ENCODE assay signal across 17 cellular contexts in genomic region chr13:46698910-46699460, GRCh38.
DNase-seq lines count a peak whose midpoint lies in the region; ATAC-seq and TF ChIP-seq lines count a peak whose summit lies in the region.
"Had no signal": no experiment of that assay in that cellular context is flagged by ENCODE, and none has a peak within 500 bp of the region (broad histone marks: within the 10 kb centered on the region; RNA-seq: fewer than 3 reads in every experiment).

No MANE protein-coding gene starts in this region.

- no peak overlapping the region for H3K18ac ChIP-seq in IMR-90 (ENCODE audit: low read depth, low read length)

- H3K9ac ChIP-seq in IMR-90 (ENCODE audit: low read depth, low read length) (no peak overlapping the region), MM.1S (ENCODE audit: low read length) (no peak overlapping the region)

- H3K4me2 ChIP-seq in IMR-90 (ENCODE audit: low read depth, low read length) (no peak overlapping the region), MM.1S (ENCODE audit: low read depth, low read length) (no peak overlapping the region)

- no peak overlapping the region; the same call in 1 of the 2 replicates for H3K23ac ChIP-seq in IMR-90 (ENCODE audit: low read depth, low read length)

- H2BK20ac ChIP-seq in IMR-90 (ENCODE audit: low read depth, low read length) = no peak overlapping the region

- TF ChIP-seq RAD21 in IMR-90 (IDR thresholded peaks at IDR 0.05; ENCODE audit: low read length) = no peak

- no peak overlapping the region for H3K27ac ChIP-seq in IMR-90 (ENCODE audit: insufficient read depth, low read length)
- no peak overlapping the region for H3K27ac ChIP-seq in right cardiac atrium (ENCODE audit: low read length)
- H3K27ac ChIP-seq in spleen = peak overlapping the region in 2 of 8 donors; percentile 17 to 25
- H3K27ac ChIP-seq in MM.1S (ENCODE audit: low read length) = no peak overlapping the region
- H3K27ac ChIP-seq: psoas muscle had no signal

- dilution Hi-C loops in IMR-90 (cut with HindIII; ENCODE audit: low sequenced_read_pairs, unreplicated experiment) = no loop called here

- TF ChIP-seq CTCF in IMR-90 (conservative IDR thresholded peaks at IDR 0.05; ENCODE audit: low read depth, low read length) (no peak), spleen (IDR thresholded peaks at IDR 0.05 in 8 of 11, conservative IDR thresholded peaks at IDR 0.05 in 3 of 11) (no peak), MM.1S (IDR thresholded peaks at IDR 0.05; ENCODE audit: low read length) (no peak)

- H3K36me3 ChIP-seq in IMR-90 (ENCODE audit: control insufficient read depth, insufficient read depth, low read length) = peaks cover 24% of the 10 kb centered on the region
- peaks cover 0 to 94% (median 54%) of the 10 kb centered on the region in 6 donors for H3K36me3 ChIP-seq in spleen
- H3K36me3 ChIP-seq in MM.1S (replicated peaks; ENCODE audit: insufficient read depth, low read length) = no peaks in the 10 kb centered on the region

- no peak overlapping the region; the same call in 1 of the 2 replicates for H2AK5ac ChIP-seq in IMR-90 (ENCODE audit: low read depth, low read length)

- POLR2A ChIA-PET in IMR-90 (lab: Charles Lee; ENCODE audit: unreplicated experiment) = no interaction called here

- 0% methylated on average over 1 of the region's 6 CpGs; no CpG with 5 or more reads in 1 of the 2 experiments for WGBS in IMR-90 (ENCODE audit: extremely low coverage in 2 of 2, insufficient read length in 1 of 2), 2 experiments
- 35% methylated on average over 6 of the region's 6 CpGs for WGBS in right cardiac atrium
- 66 to 88% (median 80%) methylated on average over 6 of the region's 6 CpGs for WGBS in spleen, 5 donors

- no peak overlapping the region for H2BK5ac ChIP-seq in IMR-90 (ENCODE audit: low read depth, low read length, poor library complexity, severe bottlenecking)

- no peaks in the 10 kb centered on the region for H3K79me2 ChIP-seq in MM.1S (ENCODE audit: low read length)

- no peak overlapping the region for H2BK120ac ChIP-seq in IMR-90 (ENCODE audit: low read depth, low read length)

- H3K56ac ChIP-seq in IMR-90 (ENCODE audit: extremely low read depth, insufficient read depth, low read length) = no peak overlapping the region

- H4K20me1 ChIP-seq in IMR-90 (ENCODE audit: insufficient read depth, low read length) (no peaks in the 10 kb centered on the region), MM.1S (ENCODE audit: insufficient read depth, low read length) (no peaks in the 10 kb centered on the region)

- H4K5ac ChIP-seq in IMR-90 (ENCODE audit: low read depth, low read length) = no peak overlapping the region

- H2AFZ ChIP-seq in IMR-90 (replicated peaks; ENCODE audit: low read length, poor library complexity) (no peak overlapping the region), MM.1S (ENCODE audit: low read length) (no peak overlapping the region)

- H3K4me1 ChIP-seq in IMR-90 (ENCODE audit: control insufficient read depth, insufficient read depth, low read length) = peaks cover 4% of the 10 kb centered on the region; the same call in 1 of the 2 replicates
- H3K4me1 ChIP-seq in right cardiac atrium (ENCODE audit: control insufficient read depth, insufficient read depth, low read length) = peaks cover 8% of the 10 kb centered on the region
- peaks cover 0 to 14% (median 4%) of the 10 kb centered on the region in 6 donors for H3K4me1 ChIP-seq in spleen
- no peaks in the 10 kb centered on the region for H3K4me1 ChIP-seq in MM.1S (ENCODE audit: low read length)
- H3K4me1 ChIP-seq: psoas muscle had no signal

- no TSS peak for BruUV-seq in IMR-90 (replicated peaks; lab: Mats Ljungman, UMichigan)

- peaks cover 7% of the 10 kb centered on the region for H3K9me1 ChIP-seq in IMR-90 (ENCODE audit: insufficient read depth, low read length)

- ATAC-seq in IMR-90 (ENCODE audit: low read depth) (peak; percentile 74), right cardiac atrium (peak; percentile 48 to 62), HG03108 (IDR thresholded peaks at IDR 0.05; ENCODE audit: unreplicated experiment) (no peak)
- ATAC-seq: HCT116; left lung; naive thymus-derived CD8-positive, alpha-beta T cell; Panc1; psoas muscle; T-cell had no signal

- H4K8ac ChIP-seq in IMR-90 (ENCODE audit: low read depth in 2 of 2, low read length in 2 of 2) = 0 out of 4 replicates have a peak overlapping the region, but pooled peaks of 1 of the 2 experiments have one; percentile 39

- no peaks in the 10 kb centered on the region for H3F3A ChIP-seq in MM.1S (ENCODE audit: insufficient read depth, low read length)

- intact Hi-C loops in IMR-90 (cut with micrococcal nuclease) = no loop called here
- intact Hi-C loops in right cardiac atrium (cut with DNase I) = loop anchor here in 1 of 4 donors (5.0 kb wide), 1 partner anchor 147 kb away; the partner anchor contains the start of gene LRCH1
- intact Hi-C loops in spleen (cut with DNase I; ENCODE audit: low total_unique reads) = no loop called here

- H2BK15ac ChIP-seq in IMR-90 (ENCODE audit: low read depth, low read length) = no peak overlapping the region

- no peak overlapping the region for H2AK9ac ChIP-seq in IMR-90 (replicated peaks; ENCODE audit: low read depth, low read length, poor library complexity)

- H3K9me2 ChIP-seq in MM.1S (replicated peaks; ENCODE audit: insufficient read depth, low read length) = no peaks in the 10 kb centered on the region

- H3K4me3 ChIP-seq in IMR-90 (ENCODE audit: insufficient read depth, low read depth, low read length) (no peak overlapping the region), right cardiac atrium (ENCODE audit: low read length) (no peak overlapping the region), spleen (no peak overlapping the region), MM.1S (ENCODE audit: low read length) (no peak overlapping the region)
- H3K4me3 ChIP-seq: left lung, psoas muscle had no signal

- no peak overlapping the region for H4K91ac ChIP-seq in IMR-90 (ENCODE audit: insufficient read depth, low read depth, low read length)

- peak overlapping the region; percentile 14; the same call in 1 of the 2 replicates for H3K4ac ChIP-seq in IMR-90 (ENCODE audit: low read depth, low read length)

- CTCF ChIA-PET in IMR-90 (lab: Yijun Ruan, JAX) = no interaction called here

- DNase-seq in AG08396 (ENCODE audit: low spot score) (peak; percentile 5), IMR-90 (peak; percentile 69), dermis blood vessel endothelial cell (peak; percentile 80), right cardiac atrium (no peak), spleen (no peak), HuH-7.5 (ENCODE audit: low spot score) (no peak), MM.1S (no peak)
- DNase-seq: ACHN; left lung; naive thymus-derived CD8-positive, alpha-beta T cell; NCI-H146; NCI-H524 treated with DMSO at 0.1 percent for 48 hours; psoas muscle; T-cell had no signal

- H3K27me3 ChIP-seq in IMR-90 (ENCODE audit: control insufficient read depth, insufficient read depth, low read length) (no peaks in the 10 kb centered on the region), right cardiac atrium (ENCODE audit: control insufficient read depth, insufficient read depth) (no peaks in the 10 kb centered on the region), spleen (replicated peaks in 1 of 7) (no peaks in the 10 kb centered on the region), MM.1S (replicated peaks; ENCODE audit: insufficient read depth, low read length) (no peaks in the 10 kb centered on the region)
- H3K27me3 ChIP-seq: left lung had no signal

- H3K14ac ChIP-seq in IMR-90 (replicated peaks; ENCODE audit: low read depth, low read length) = peak overlapping the region; percentile 40; the same call in 1 of the 2 replicates

- in situ Hi-C loops in IMR-90 (cut with MboI; ENCODE audit: low sequenced_read_pairs) = no loop called here

- H3K9me3 ChIP-seq in IMR-90 (ENCODE audit: control insufficient read depth, insufficient read depth, low read length) (no peaks in the 10 kb centered on the region), right cardiac atrium (ENCODE audit: control insufficient read depth, low read length) (no peaks in the 10 kb centered on the region), spleen (no peaks in the 10 kb centered on the region), MM.1S (replicated peaks; ENCODE audit: insufficient read depth, low read length) (no peaks in the 10 kb centered on the region)
- H3K9me3 ChIP-seq: left lung, psoas muscle had no signal

- TF ChIP-seq POLR2A in IMR-90 (IDR thresholded peaks at IDR 0.05; ENCODE audit: low read depth, low read length) = no peak
- no peak for TF ChIP-seq POLR2A in spleen (IDR thresholded peaks at IDR 0.05)

- peaks cover 0 to 10% of the 10 kb centered on the region in 2 experiments; a peak in 1 of 4 replicates for H3K79me1 ChIP-seq in IMR-90 (ENCODE audit: low read depth in 1 of 2, low read length in 2 of 2)

TF ChIP-seq in IMR-90, 13 proteins besides CTCF, POLR2A, EP300 and RAD21:
- TF ChIP-seq BHLHE40 (IDR thresholded peaks at IDR 0.05; ENCODE audit: low read depth, low read length) (no peak), MAFK (IDR thresholded peaks at IDR 0.05; ENCODE audit: low read depth, low read length) (no peak), FOS (IDR thresholded peaks at IDR 0.05; ENCODE audit: low read depth, low read length) (no peak)

Comparison
In these comparisons a context has a peak if more than half of its experiments do, and no peak if none do; other contexts are left out.
1. DNase-seq: peak in AG08396 (single experiment), IMR-90 (single experiment) and dermis blood vessel endothelial cell (single experiment); none in right cardiac atrium (0 of 3), spleen (single experiment), HuH-7.5 (single experiment) and MM.1S (single experiment).